In genomic region chr7:141452911-141453310, GRCh38 we compare ENCODE assay signal across 23 cellular contexts.
A peak's percentile ranks its signal among the peaks of the same experiment; 100 is the strongest.
DNase-seq lines count a peak whose midpoint lies in the region; ATAC-seq lines count a peak whose summit lies in the region.
"Had no signal": no experiment of that assay in that cellular context is flagged by ENCODE, and none has a peak within 500 bp of the region (broad histone marks: within the 10 kb centered on the region; RNA-seq: fewer than 3 reads in every experiment).

No MANE protein-coding gene starts in this region.

- H3K27ac Mint-ChIP-seq in T-helper 2 cell treated with Interferon-gamma antibody and Interleukin-4, amounts not matched to agents 5 μg/mL and 100 μg/mL, for 36 hours = no peak overlapping the region
- no peak overlapping the region for H3K27ac Mint-ChIP-seq in stimulated activated naive CD8-positive, alpha-beta T cell treated with anti-CD3 and anti-CD28 coated beads, Interleukin-15, amount 100 ng/mL, for 72 hours
- no peak overlapping the region for H3K27ac Mint-ChIP-seq in CD8-positive, alpha-beta memory T cell
- H3K27ac Mint-ChIP-seq: activated naive CD8-positive, alpha-beta T cell; CD14-positive monocyte; IgD-negative memory B cell; memory B cell; stimulated activated naive B cell treated with anti-CD40 and anti-IgM and Interleukin-4, amounts not matched to agents 10 μg/mL and 1 μg/mL and 100 μg/mL, for 72 hours; T-cell had no signal

- POLR2A ChIA-PET in CD8-positive, alpha-beta memory T cell (lab: Charles Lee) = no interaction called here

- H3K36me3 Mint-ChIP-seq in T-helper 2 cell treated with Interferon-gamma antibody and Interleukin-4, amounts not matched to agents 5 μg/mL and 100 μg/mL, for 36 hours (ENCODE audit: low read depth) = no peaks in the 10 kb centered on the region
- H3K36me3 Mint-ChIP-seq in CD8-positive, alpha-beta memory T cell = no peaks in the 10 kb centered on the region
- H3K36me3 Mint-ChIP-seq: activated naive CD8-positive, alpha-beta T cell; CD14-positive monocyte; IgD-negative memory B cell; memory B cell; stimulated activated naive B cell treated with anti-CD40 and anti-IgM and Interleukin-4, amounts not matched to agents 10 μg/mL and 1 μg/mL and 100 μg/mL, for 72 hours; T-cell had no signal

- peak; percentile 58 for ATAC-seq in HG02610 (IDR thresholded peaks at IDR 0.05; ENCODE audit: unreplicated experiment)
- peak; percentile 62 for ATAC-seq in stimulated activated naive CD8-positive, alpha-beta T cell treated with anti-CD3 and anti-CD28 coated beads, Interleukin-15, amount 100 ng/mL, for 72 hours
- ATAC-seq: left cardiac atrium; stimulated activated naive B cell treated with anti-CD40 and anti-IgM and Interleukin-4, amounts not matched to agents 10 μg/mL and 1 μg/mL and 100 μg/mL, for 72 hours; T-cell had no signal

- H3K4me1 ChIP-seq in CD8-positive, alpha-beta memory T cell (ENCODE audit: insufficient read depth, low read length) = no peaks in the 10 kb centered on the region
- H3K4me1 ChIP-seq: Peyer's patch, SJCRH30, thyroid gland had no signal

- H3K27ac ChIP-seq in CD8-positive, alpha-beta memory T cell (ENCODE audit: low read depth, low read length) = no peak overlapping the region
- H3K27ac ChIP-seq: Peyer's patch, SJCRH30, thyroid gland had no signal

- peak; percentile 16 for DNase-seq in stimulated activated CD4-positive, alpha-beta T cell treated with anti-CD3 and anti-CD28 coated beads, Interleukin-1b, Interleukin-23, amount 100 ng/mL, for 48 hours
- DNase-seq in stimulated activated CD4-positive, alpha-beta T cell treated with anti-CD3 and anti-CD28 coated beads, Interleukin-4, amount 100 ng/mL, for 1 hour = no peak
- DNase-seq in T-helper 2 cell treated with Interferon-gamma antibody and Interleukin-4, amounts not matched to agents 5 μg/mL and 100 μg/mL, for 36 hours (ENCODE audit: low spot score) = peak; percentile 23
- DNase-seq in stimulated activated naive CD8-positive, alpha-beta T cell treated with anti-CD3 and anti-CD28 coated beads, Interleukin-15, amount 100 ng/mL, for 72 hours = no peak
- no peak for DNase-seq in NCI-H524 treated with DMSO at 0.1 percent for 48 hours (lab: John Stamatoyannopoulos, UW)
- DNase-seq in D341Med (ENCODE audit: low spot score) = no peak
- no peak for DNase-seq in CD8-positive, alpha-beta memory T cell
- DNase-seq: DMS 273 treated with DMSO at 0.1 percent for 48 hours; head of caudate nucleus; left cardiac atrium; NCI-H2081 treated with DMSO at 0.1 percent for 48 hours; NCI-H446; NK-92 treated with Interleukin-12 subunit alpha and Interleukin-12 subunit beta, amount 100 ng/mL, for 24 hours; Peyer's patch; SJCRH30; stimulated activated naive B cell treated with anti-CD40 and anti-IgM and Interleukin-4, amounts not matched to agents 10 μg/mL and 1 μg/mL and 100 μg/mL, for 72 hours; T-cell; thyroid gland had no signal

- H3K4me1 Mint-ChIP-seq in T-helper 2 cell treated with Interferon-gamma antibody and Interleukin-4, amounts not matched to agents 5 μg/mL and 100 μg/mL, for 36 hours (ENCODE audit: low read depth) = no peaks in the 10 kb centered on the region
- no peaks in the 10 kb centered on the region for H3K4me1 Mint-ChIP-seq in stimulated activated naive CD8-positive, alpha-beta T cell treated with anti-CD3 and anti-CD28 coated beads, Interleukin-15, amount 100 ng/mL, for 72 hours
- H3K4me1 Mint-ChIP-seq in CD8-positive, alpha-beta memory T cell = peaks cover 0 to 5% (median 0%) of the 10 kb centered on the region in 3 donors
- H3K4me1 Mint-ChIP-seq: CD14-positive monocyte; IgD-negative memory B cell; memory B cell; stimulated activated naive B cell treated with anti-CD40 and anti-IgM and Interleukin-4, amounts not matched to agents 10 μg/mL and 1 μg/mL and 100 μg/mL, for 72 hours; T-cell had no signal

- no peaks in the 10 kb centered on the region for H3K36me3 ChIP-seq in CD8-positive, alpha-beta memory T cell (ENCODE audit: insufficient read depth, low read length)
- H3K36me3 ChIP-seq: Peyer's patch, SJCRH30, thyroid gland had no signal

- H3K27me3 ChIP-seq in CD8-positive, alpha-beta memory T cell (ENCODE audit: insufficient read depth, low read length, poor library complexity, severe bottlenecking) = no peaks in the 10 kb centered on the region
- H3K27me3 ChIP-seq: Peyer's patch, thyroid gland had no signal

- CTCF ChIA-PET in CD8-positive, alpha-beta memory T cell (lab: Charles Lee) = no interaction called here

- H3K4me3 ChIP-seq in CD8-positive, alpha-beta memory T cell (ENCODE audit: low read length) = no peak overlapping the region
- H3K4me3 ChIP-seq: Peyer's patch, SJCRH30, thyroid gland had no signal

- H3K9me3 Mint-ChIP-seq in T-helper 2 cell treated with Interferon-gamma antibody and Interleukin-4, amounts not matched to agents 5 μg/mL and 100 μg/mL, for 36 hours = no peaks in the 10 kb centered on the region
- H3K9me3 Mint-ChIP-seq in stimulated activated naive CD8-positive, alpha-beta T cell treated with anti-CD3 and anti-CD28 coated beads, Interleukin-15, amount 100 ng/mL, for 72 hours = no peaks in the 10 kb centered on the region
- no peaks in the 10 kb centered on the region for H3K9me3 Mint-ChIP-seq in CD8-positive, alpha-beta memory T cell
- H3K9me3 Mint-ChIP-seq: IgD-negative memory B cell; memory B cell; stimulated activated naive B cell treated with anti-CD40 and anti-IgM and Interleukin-4, amounts not matched to agents 10 μg/mL and 1 μg/mL and 100 μg/mL, for 72 hours; T-cell had no signal

- H3K9me3 ChIP-seq in CD8-positive, alpha-beta memory T cell (ENCODE audit: low read length) = no peaks in the 10 kb centered on the region
- H3K9me3 ChIP-seq: Peyer's patch, SJCRH30, thyroid gland had no signal

- H3K4me3 Mint-ChIP-seq in T-helper 2 cell treated with Interferon-gamma antibody and Interleukin-4, amounts not matched to agents 5 μg/mL and 100 μg/mL, for 36 hours = no peak overlapping the region
- no peak overlapping the region for H3K4me3 Mint-ChIP-seq in stimulated activated naive CD8-positive, alpha-beta T cell treated with anti-CD3 and anti-CD28 coated beads, Interleukin-15, amount 100 ng/mL, for 72 hours
- no peak overlapping the region for H3K4me3 Mint-ChIP-seq in CD8-positive, alpha-beta memory T cell
- H3K4me3 Mint-ChIP-seq: activated naive CD8-positive, alpha-beta T cell; CD14-positive monocyte; IgD-negative memory B cell; memory B cell; stimulated activated naive B cell treated with anti-CD40 and anti-IgM and Interleukin-4, amounts not matched to agents 10 μg/mL and 1 μg/mL and 100 μg/mL, for 72 hours; T-cell had no signal

- peaks cover 2% of the 10 kb centered on the region for H3K27me3 Mint-ChIP-seq in T-helper 2 cell treated with Interferon-gamma antibody and Interleukin-4, amounts not matched to agents 5 μg/mL and 100 μg/mL, for 36 hours (ENCODE audit: low read depth)
- peaks cover 20% of the 10 kb centered on the region for H3K27me3 Mint-ChIP-seq in stimulated activated naive CD8-positive, alpha-beta T cell treated with anti-CD3 and anti-CD28 coated beads, Interleukin-15, amount 100 ng/mL, for 72 hours
- peaks cover 7 to 12% of the 10 kb centered on the region in 2 donors for H3K27me3 Mint-ChIP-seq in CD8-positive, alpha-beta memory T cell
- H3K27me3 Mint-ChIP-seq: IgD-negative memory B cell had no signal

Comparison
In these comparisons a context has a peak if more than half of its experiments do, and no peak if none do; other contexts are left out.
1. DNase-seq: peak in stimulated activated CD4-positive, alpha-beta T cell treated with anti-CD3 and anti-CD28 coated beads, Interleukin-1b, Interleukin-23, amount 100 ng/mL, for 48 hours (single experiment) and T-helper 2 cell treated with Interferon-gamma antibody and Interleukin-4, amounts not matched to agents 5 μg/mL and 100 μg/mL, for 36 hours (single experiment); none in stimulated activated CD4-positive, alpha-beta T cell treated with anti-CD3 and anti-CD28 coated beads, Interleukin-4, amount 100 ng/mL, for 1 hour (single experiment), stimulated activated naive CD8-positive, alpha-beta T cell treated with anti-CD3 and anti-CD28 coated beads, Interleukin-15, amount 100 ng/mL, for 72 hours (0 of 2), NCI-H524 treated with DMSO at 0.1 percent for 48 hours (single experiment), D341Med (single experiment) and CD8-positive, alpha-beta memory T cell (0 of 5).